ENCODE assay signal across 19 cellular contexts in the genomic region with DNA sequence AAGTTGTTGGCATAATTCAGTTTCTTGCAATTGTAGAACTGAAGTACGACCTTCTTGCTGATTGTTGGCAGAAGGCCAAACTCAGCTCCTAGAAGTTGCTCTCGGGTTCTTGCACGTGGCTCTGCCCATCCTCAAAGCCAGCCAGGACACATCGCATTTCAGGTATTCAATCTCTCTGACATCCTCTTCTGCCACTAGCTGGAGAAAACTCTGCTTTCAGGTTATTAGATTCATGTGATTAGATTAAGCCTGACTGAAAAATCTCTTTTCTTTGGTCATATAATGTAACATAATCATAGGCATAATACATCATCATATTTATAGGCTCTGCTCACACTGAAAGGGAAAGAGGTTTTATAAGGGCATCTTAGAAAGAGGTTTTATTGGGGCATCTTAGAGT.
A peak's percentile ranks its signal among the peaks of the same experiment; 100 is the strongest.
DNase-seq lines count a peak whose midpoint lies in the region; ATAC-seq, FAIRE-seq and TF ChIP-seq lines count a peak whose summit lies in the region.
"Had no signal": no experiment of that assay in that cellular context is flagged by ENCODE, and none has a peak within 500 bp of the region (broad histone marks: within the 10 kb centered on the region; RNA-seq: fewer than 3 reads in every experiment).

No MANE protein-coding gene starts in this region.

- dilution Hi-C loops in mammary epithelial cell (cut with HindIII; ENCODE audit: low sequenced_read_pairs) = no loop called here

- H3K9ac ChIP-seq in mammary epithelial cell (ENCODE audit: insufficient read depth, low read length) (no peak overlapping the region), H1 (replicated peaks in 1 of 4; ENCODE audit: extremely low read depth in 1 of 4, low read depth in 3 of 4, low read length in 3 of 4) (no peak overlapping the region; a peak in 1 of 7 replicates), smooth muscle cell (ENCODE audit: low read depth) (no peak overlapping the region)
- H3K9ac ChIP-seq: BLaER1, GM23248 had no signal

- no peak overlapping the region for H2BK20ac ChIP-seq in H1 (ENCODE audit: low read length)

- ATAC-seq in HG03175 (IDR thresholded peaks at IDR 0.05; ENCODE audit: unreplicated experiment) = no peak
- ATAC-seq: GM12878, HepG2 had no signal

- H2AFZ ChIP-seq in mammary epithelial cell (ENCODE audit: low read depth, low read length) (no peak overlapping the region), H1 (ENCODE audit: low read length) (0 out of 2 replicates have a peak overlapping the region, but pooled peaks have one; percentile 44), smooth muscle cell (ENCODE audit: low read depth) (no peak overlapping the region)
- H2AFZ ChIP-seq: GM23248 had no signal

- no peak for TF ChIP-seq RAD21 in H1 (IDR thresholded peaks at IDR 0.05 in 1 of 2, conservative IDR thresholded peaks at IDR 0.05 in 1 of 2; ENCODE audit: low read depth in 2 of 2, low read length in 2 of 2)

- no peaks in the 10 kb centered on the region for H3K79me1 ChIP-seq in H1 (ENCODE audit: low read depth, low read length)

- no peak for TF ChIP-seq EP300 in H1 (IDR thresholded peaks at IDR 0.05; ENCODE audit: borderline replicate concordance in 1 of 2, low read depth in 2 of 2, low read length in 2 of 2)

- intact Hi-C loops in mammary epithelial cell (cut with micrococcal nuclease) (no loop called here), breast epithelium (cut with DNase I; ENCODE audit: low total_unique reads) (no loop called here), thyroid gland (cut with DNase I) (no loop called here)

- CTCF ChIA-PET in mammary epithelial cell (lab: Charles Lee; ENCODE audit: low non-redundant PET) (no interaction called here), H1 (lab: Charles Lee; ENCODE audit: partially characterized antibody) (no interaction called here)

- H4K20me1 ChIP-seq in mammary epithelial cell (ENCODE audit: insufficient read depth, low read length) (no peaks in the 10 kb centered on the region), H1 (replicated peaks in 1 of 2; ENCODE audit: control insufficient read depth in 1 of 2, insufficient read depth in 2 of 2, low read length in 2 of 2) (no peaks in the 10 kb centered on the region), smooth muscle cell (ENCODE audit: low read depth) (no peaks in the 10 kb centered on the region)
- H4K20me1 ChIP-seq: BLaER1 had no signal

- H3K14ac ChIP-seq in H1 (ENCODE audit: insufficient read length) = no peak overlapping the region

- no peak overlapping the region for H3K18ac ChIP-seq in H1 (ENCODE audit: extremely low read depth, low read length)

- H3K79me2 ChIP-seq in mammary epithelial cell (ENCODE audit: insufficient read depth, low read length) (no peaks in the 10 kb centered on the region), H1 (ENCODE audit: control insufficient read depth in 1 of 2, insufficient read depth in 2 of 2, low read length in 2 of 2) (no peaks in the 10 kb centered on the region), smooth muscle cell (ENCODE audit: low read depth) (no peaks in the 10 kb centered on the region)

- FAIRE-seq in H1 (lab: Jason Lieb, UNC) = no peak
- FAIRE-seq: GM12878, GM18507, HepG2, HTR-8/SVneo had no signal

- H2BK5ac ChIP-seq in H1 (ENCODE audit: low read depth, low read length) = no peak overlapping the region

- H3K36me3 ChIP-seq in mammary epithelial cell (ENCODE audit: insufficient read depth, low read length) (no peaks in the 10 kb centered on the region), breast epithelium (no peaks in the 10 kb centered on the region), H1 (ENCODE audit: control insufficient read depth in 2 of 4, insufficient read depth in 4 of 4, low read length in 3 of 4) (no peaks in the 10 kb centered on the region), thyroid gland (no peaks in the 10 kb centered on the region), smooth muscle cell (ENCODE audit: low read depth) (no peaks in the 10 kb centered on the region)
- H3K36me3 ChIP-seq: BLaER1 had no signal

- H3K4me2 ChIP-seq in mammary epithelial cell (ENCODE audit: insufficient read depth, low read depth, low read length) (no peak overlapping the region), H1 (ENCODE audit: insufficient read depth in 1 of 2, low read depth in 2 of 2, low read length in 2 of 2) (no peak overlapping the region), smooth muscle cell (no peak overlapping the region)
- H3K4me2 ChIP-seq: BLaER1 had no signal

- H2BK15ac ChIP-seq in H1 (ENCODE audit: low read length) = no peak overlapping the region

- H3K23ac ChIP-seq in H1 (ENCODE audit: insufficient read length) = no peak overlapping the region

- H3K27me3 ChIP-seq in mammary epithelial cell (ENCODE audit: insufficient read depth, low read length) = no peaks in the 10 kb centered on the region
- no peaks in the 10 kb centered on the region for H3K27me3 ChIP-seq in breast epithelium
- H3K27me3 ChIP-seq in H1 (replicated peaks in 1 of 4; ENCODE audit: control insufficient read depth in 3 of 4, extremely low read depth in 1 of 4, insufficient read depth in 3 of 4, low read length in 3 of 4) = no peaks in the 10 kb centered on the region
- no peaks in the 10 kb centered on the region for H3K27me3 ChIP-seq in thyroid gland
- no peaks in the 10 kb centered on the region for H3K27me3 ChIP-seq in smooth muscle cell (ENCODE audit: low read depth)
- H3K27me3 ChIP-seq: BLaER1 had no signal

- no peak overlapping the region for H2BK12ac ChIP-seq in H1 (ENCODE audit: low read depth, low read length)

- H3K4me1 ChIP-seq in mammary epithelial cell (ENCODE audit: insufficient read depth, low read length) (no peaks in the 10 kb centered on the region), breast epithelium (no peaks in the 10 kb centered on the region), H1 (replicated peaks in 1 of 4; ENCODE audit: control insufficient read depth in 3 of 4, insufficient read depth in 4 of 4, low read length in 3 of 4) (peaks cover 0 to 7% (median 0%) of the 10 kb centered on the region in 4 experiments; a peak in 1 of 7 replicates), thyroid gland (no peaks in the 10 kb centered on the region), smooth muscle cell (ENCODE audit: low read depth) (no peaks in the 10 kb centered on the region)
- H3K4me1 ChIP-seq: BLaER1, Caco-2 had no signal

- H4K8ac ChIP-seq in H1 (ENCODE audit: extremely low read depth, insufficient read depth, low read length) = no peak overlapping the region

- no peak overlapping the region for H4K5ac ChIP-seq in H1 (ENCODE audit: insufficient read length, low read depth, low read length)

- 9% methylated on average over 4 of the region's 4 CpGs for WGBS in mammary epithelial cell (ENCODE audit: low coverage, missing lambda C conversion rate)
- 82% methylated on average over 4 of the region's 4 CpGs; no CpG with 5 or more reads in 1 of the 2 experiments for WGBS in H1 (ENCODE audit: extremely low coverage in 1 of 2, insufficient coverage in 1 of 2, insufficient read length in 1 of 2, insufficient replicate concordance in 2 of 2, low coverage in 1 of 2, low lambda C conversion rate in 2 of 2, missing lambda C conversion rate in 1 of 2), 2 experiments
- 14 to 17% methylated on average over 4 of the region's 4 CpGs for WGBS in thyroid gland, 2 donors
- 70% methylated on average over 4 of the region's 4 CpGs for whole genome bisulfite sequencing in smooth muscle cell (ENCODE audit: low lambda C conversion rate)

- no peak overlapping the region for H2BK120ac ChIP-seq in H1 (replicated peaks; ENCODE audit: low read depth, low read length)

- H3F3A ChIP-seq in smooth muscle cell (ENCODE audit: low read depth) = no peaks in the 10 kb centered on the region

- no TSS peak for BruUV-seq in mammary epithelial cell (replicated peaks; lab: Mats Ljungman, UMichigan)

- TF ChIP-seq CTCF in mammary epithelial cell (conservative IDR thresholded peaks at IDR 0.05 in 1 of 2, IDR thresholded peaks at IDR 0.05 in 1 of 2; ENCODE audit: extremely low read depth in 1 of 2, insufficient read depth in 1 of 2, low read depth in 1 of 2, low read length in 2 of 2) = no peak
- no peak for TF ChIP-seq CTCF in breast epithelium (IDR thresholded peaks at IDR 0.05)
- no peak for TF ChIP-seq CTCF in H1 (IDR thresholded peaks at IDR 0.05; ENCODE audit: control extremely low read depth in 1 of 3, insufficient read depth in 1 of 3, low read depth in 1 of 3, low read length in 3 of 3)
- no peak for TF ChIP-seq CTCF in thyroid gland (IDR thresholded peaks at IDR 0.05)
- TF ChIP-seq CTCF in smooth muscle cell (IDR thresholded peaks at IDR 0.05; ENCODE audit: borderline replicate concordance, insufficient read depth, poor library complexity, severe bottlenecking) = no peak

- H4K91ac ChIP-seq in H1 (replicated peaks; ENCODE audit: insufficient read length, low read length) = no peak overlapping the region

- in situ Hi-C loops in mammary epithelial cell (cut with MboI; ENCODE audit: low sequenced_read_pairs in 2 of 2) = no loop called here

- POLR2A ChIA-PET in H1 (lab: Charles Lee; ENCODE audit: partially characterized antibody) = no interaction called here

- H3K27ac ChIP-seq in mammary epithelial cell (ENCODE audit: insufficient read depth, low read depth, low read length) (no peak overlapping the region), breast epithelium (no peak overlapping the region), H1 (ENCODE audit: low read depth, low read length) (no peak overlapping the region), thyroid gland (no peak overlapping the region), smooth muscle cell (ENCODE audit: low read depth) (no peak overlapping the region)
- H3K27ac ChIP-seq: 22Rv1, BLaER1, GM23248 had no signal

- no peak overlapping the region for H3K56ac ChIP-seq in H1 (replicated peaks; ENCODE audit: insufficient read length, low read depth, low read length)

- no peaks in the 10 kb centered on the region for H3K23me2 ChIP-seq in H1 (ENCODE audit: low read depth, low read length)

- no peak overlapping the region for H3K4me3 ChIP-seq in mammary epithelial cell (replicated peaks in 1 of 3; ENCODE audit: insufficient read depth in 1 of 3, low read depth in 2 of 3, low read length in 3 of 3)
- no peak overlapping the region for H3K4me3 ChIP-seq in breast epithelium
- no peak overlapping the region for H3K4me3 ChIP-seq in H1 (ENCODE audit: extremely low read depth in 1 of 4, insufficient read depth in 2 of 4, low read depth in 3 of 4, low read length in 4 of 4)
- H3K4me3 ChIP-seq in thyroid gland (replicated peaks in 1 of 3) = no peak overlapping the region
- H3K4me3 ChIP-seq in smooth muscle cell = no peak overlapping the region
- H3K4me3 ChIP-seq: BLaER1, GM12878, GM23248 had no signal

- H3K4ac ChIP-seq in H1 (replicated peaks; ENCODE audit: insufficient read length, low read depth, low read length) = no peak overlapping the region

- TF ChIP-seq POLR2A in breast epithelium (IDR thresholded peaks at IDR 0.05) (no peak), H1 (IDR thresholded peaks at IDR 0.05; ENCODE audit: control extremely low read depth in 1 of 2, low read depth in 2 of 2, low read length in 2 of 2) (no peak), thyroid gland (IDR thresholded peaks at IDR 0.05) (no peak)

- H3K9me3 ChIP-seq in mammary epithelial cell (replicated peaks; ENCODE audit: insufficient read depth, low read length) (no peaks in the 10 kb centered on the region), breast epithelium (no peaks in the 10 kb centered on the region), H1 (ENCODE audit: insufficient read depth in 2 of 2, low read depth in 1 of 2, low read length in 1 of 2) (no peaks in the 10 kb centered on the region), thyroid gland (no peaks in the 10 kb centered on the region), smooth muscle cell (replicated peaks; ENCODE audit: low read depth) (no peaks in the 10 kb centered on the region)
- H3K9me3 ChIP-seq: BLaER1, Caco-2 had no signal

- no peak overlapping the region for H2AK5ac ChIP-seq in H1 (ENCODE audit: low read depth, low read length)

- DNase-seq in mammary epithelial cell (peak; percentile 0), breast epithelium (ENCODE audit: low spot score in 2 of 2) (no peak), SK-N-DZ (ENCODE audit: low spot score) (peak; percentile 86), H1 (ENCODE audit: low read depth in 1 of 2, low spot score in 2 of 2) (no peak), thyroid gland (peak; percentile 1 to 2), smooth muscle cell (lab: John Stamatoyannopoulos, UW; ENCODE audit: unreplicated experiment) (no peak)
- DNase-seq in stimulated activated CD4-positive, alpha-beta T cell treated with anti-CD3 and anti-CD28 coated beads, Interleukin-1b, Interleukin-23, amount 100 ng/mL, for 48 hours = no peak
- DNase-seq: AML-193; Caco-2; CD8-positive, alpha-beta memory T cell; GM23248; H7 had no signal

Comparison
In these comparisons a context has a peak if more than half of its experiments do, and no peak if none do; other contexts are left out.
1. DNase-seq: peak in mammary epithelial cell (single experiment), SK-N-DZ (single experiment) and thyroid gland (2 of 2); none in breast epithelium (0 of 2), H1 (0 of 2), smooth muscle cell (single experiment) and stimulated activated CD4-positive, alpha-beta T cell treated with anti-CD3 and anti-CD28 coated beads, Interleukin-1b, Interleukin-23, amount 100 ng/mL, for 48 hours (single experiment).